ENCODE assay signal across 1 cellular context in genomic region chr20:57462781-57463180, GRCh38.
TF ChIP-seq lines count a peak whose summit lies in the region.

No MANE protein-coding gene starts in this region.

TF ChIP-seq in WTC11, 78 proteins besides CTCF, POLR2A, EP300 and RAD21 (continued from another document):
- TF ChIP-seq, protein P1, sequence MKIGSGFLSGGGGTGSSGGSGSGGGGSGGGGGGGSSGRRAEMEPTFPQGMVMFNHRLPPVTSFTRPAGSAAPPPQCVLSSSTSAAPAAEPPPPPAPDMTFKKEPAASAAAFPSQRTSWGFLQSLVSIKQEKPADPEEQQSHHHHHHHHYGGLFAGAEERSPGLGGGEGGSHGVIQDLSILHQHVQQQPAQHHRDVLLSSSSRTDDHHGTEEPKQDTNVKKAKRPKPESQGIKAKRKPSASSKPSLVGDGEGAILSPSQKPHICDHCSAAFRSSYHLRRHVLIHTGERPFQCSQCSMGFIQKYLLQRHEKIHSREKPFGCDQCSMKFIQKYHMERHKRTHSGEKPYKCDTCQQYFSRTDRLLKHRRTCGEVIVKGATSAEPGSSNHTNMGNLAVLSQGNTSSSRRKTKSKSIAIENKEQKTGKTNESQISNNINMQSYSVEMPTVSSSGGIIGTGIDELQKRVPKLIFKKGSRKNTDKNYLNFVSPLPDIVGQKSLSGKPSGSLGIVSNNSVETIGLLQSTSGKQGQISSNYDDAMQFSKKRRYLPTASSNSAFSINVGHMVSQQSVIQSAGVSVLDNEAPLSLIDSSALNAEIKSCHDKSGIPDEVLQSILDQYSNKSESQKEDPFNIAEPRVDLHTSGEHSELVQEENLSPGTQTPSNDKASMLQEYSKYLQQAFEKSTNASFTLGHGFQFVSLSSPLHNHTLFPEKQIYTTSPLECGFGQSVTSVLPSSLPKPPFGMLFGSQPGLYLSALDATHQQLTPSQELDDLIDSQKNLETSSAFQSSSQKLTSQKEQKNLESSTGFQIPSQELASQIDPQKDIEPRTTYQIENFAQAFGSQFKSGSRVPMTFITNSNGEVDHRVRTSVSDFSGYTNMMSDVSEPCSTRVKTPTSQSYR (CRISPR knock-in tag; IDR thresholded peaks at IDR 0.05): no peak
- TF ChIP-seq ERG (CRISPR knock-in tag; IDR thresholded peaks at IDR 0.05): no peak
